ENCODE assay signal across 7 cellular contexts in genomic region chr20:36493801-36494114, GRCh38. TPM values are rescaled to one million over a fixed set of nuclear protein-coding genes. Genes with fewer than 3 reads are reported as not detected.
DNase-seq lines count a peak whose midpoint lies in the region; ATAC-seq and TF ChIP-seq lines count a peak whose summit lies in the region.

No MANE protein-coding gene starts in this region.

- in situ Hi-C loops in GM13977 (cut with MboI; ENCODE audit: low pct_unique_long_range_greater_than_20kb, low sequenced_read_pairs, unreplicated experiment), result no loop called here

- H3K36me3 ChIP-seq in MG63 (peaks cover 85% of the 10 kb centered on the region), colonic mucosa (peaks cover 6% of the 10 kb centered on the region), lung (ENCODE audit: control insufficient read depth in 2 of 2, insufficient read depth in 2 of 2, low read length in 2 of 2) (peaks cover 0 to 27% of the 10 kb centered on the region in 2 donors), thyroid gland (peaks cover 17 to 23% of the 10 kb centered on the region in 2 donors)

- ATAC-seq in lung (ENCODE audit: insufficient read depth, low FRiP score), result no peak
- ATAC-seq in GM18520 (IDR thresholded peaks at IDR 0.05; ENCODE audit: unreplicated experiment), result no peak

- H3K9me3 ChIP-seq in MG63, result no peaks in the 10 kb centered on the region
- no peaks in the 10 kb centered on the region for H3K9me3 ChIP-seq in colonic mucosa
- no peaks in the 10 kb centered on the region for H3K9me3 ChIP-seq in lung (ENCODE audit: control insufficient read depth in 2 of 2, insufficient read depth in 1 of 2, low read length in 1 of 2)
- H3K9me3 ChIP-seq in thyroid gland, result no peaks in the 10 kb centered on the region

- TF ChIP-seq POLR2A in thyroid gland (IDR thresholded peaks at IDR 0.05), result no peak

- no peak overlapping the region for H3K4me3 ChIP-seq in MG63
- H3K4me3 ChIP-seq in colonic mucosa, result no peak overlapping the region
- no peak overlapping the region for H3K4me3 ChIP-seq in lung
- H3K4me3 ChIP-seq in thyroid gland (replicated peaks in 1 of 3), result no peak overlapping the region

- H3K27me3 ChIP-seq in MG63, result no peaks in the 10 kb centered on the region
- H3K27me3 ChIP-seq in colonic mucosa, result no peaks in the 10 kb centered on the region
- H3K27me3 ChIP-seq in lung (ENCODE audit: control insufficient read depth, insufficient read depth), result no peaks in the 10 kb centered on the region
- no peaks in the 10 kb centered on the region for H3K27me3 ChIP-seq in thyroid gland

- 63 to 86% methylated on average over 7 of the region's 7 CpGs for WGBS in lung, 2 donors
- WGBS in thyroid gland, 2 donors, result 47% methylated on average over 7 of the region's 7 CpGs; no CpG with 5 or more reads in 1 of the 2 donors

- no peak overlapping the region for H3K27ac ChIP-seq in colonic mucosa
- peak overlapping the region in 1 of 2 donors; percentile 42 for H3K27ac ChIP-seq in lung (ENCODE audit: low read depth in 1 of 2, low read length in 1 of 2)
- peak overlapping the region; percentile 7 to 49 (median 44) for H3K27ac ChIP-seq in thyroid gland

- TF ChIP-seq CTCF in colonic mucosa (IDR thresholded peaks at IDR 0.05), result no peak
- no peak for TF ChIP-seq CTCF in lung (IDR thresholded peaks at IDR 0.05; ENCODE audit: control extremely low read depth, extremely low read depth)
- TF ChIP-seq CTCF in thyroid gland (IDR thresholded peaks at IDR 0.05), result no peak
- TF ChIP-seq CTCF in GM13977 (IDR thresholded peaks at IDR 0.05; ENCODE audit: extremely low read depth, insufficient read depth, missing control alignments), result no peak

- H3K4me1 ChIP-seq in colonic mucosa, result peaks cover 6% of the 10 kb centered on the region
- H3K4me1 ChIP-seq in lung (ENCODE audit: control insufficient read depth in 2 of 2, insufficient read depth in 2 of 2, low read length in 2 of 2), result peaks cover 0 to 22% of the 10 kb centered on the region in 2 donors
- peaks cover 25 to 30% of the 10 kb centered on the region in 2 donors for H3K4me1 ChIP-seq in thyroid gland

- intact Hi-C loops in colonic mucosa (cut with DNase I), result no loop called here
- intact Hi-C loops in thyroid gland (cut with DNase I), result no loop called here

- DNase-seq in MG63 (peak; percentile 83), colonic mucosa (peak; percentile 38), lung (ENCODE audit: low spot score) (peak; percentile 45), thyroid gland (peak; percentile 76 to 86), GM13977 (ENCODE audit: low spot score) (no peak)
- DNase-seq in activated CD4-positive, CD25-positive, alpha-beta regulatory T cell (lab: John Stamatoyannopoulos, UW), result no peak

- no peak overlapping the region for H3K9ac ChIP-seq in colonic mucosa (ENCODE audit: low read depth in 2 of 2, low read length in 2 of 2)

RNA-seq across cellular contexts. Expression of gene MYL9, which starts 47.6 kb away (rescaled TPM):
- total RNA-seq in MG63 (2014; rRNA removed; shearing (Covaris generic); ENCODE audit: low replicate concordance), result 1.3 TPM in 1 of 2 replicates, not detected in the other
- total RNA-seq in colonic mucosa, result 100 to 1,000 TPM in 1 of 2 donors, 10 to 100 TPM in 1; 49.3 to 582 TPM
- 100 to 1,000 TPM in 1 of 2 donors, 10 to 100 TPM in 1; 40.8 to 239 TPM for total RNA-seq in lung
- polyA plus RNA-seq in lung, result 100 to 1,000 TPM in 1 of 2 donors, 10 to 100 TPM in 1; 68.4 to 243 TPM
- 100 to 1,000 TPM in 1 of 4 donors, 10 to 100 TPM in 3; 60.9 to 161 (median 80.3) TPM for total RNA-seq in thyroid gland

Comparison
In these comparisons a context has a peak if more than half of its experiments do, and no peak if none do; other contexts are left out.
1. DNase-seq: peak in MG63 (single experiment), colonic mucosa (single experiment), lung (single experiment) and thyroid gland (2 of 2); none in GM13977 (single experiment) and activated CD4-positive, CD25-positive, alpha-beta regulatory T cell (0 of 4).
2. RNA of gene MYL9, which starts 47.6 kb away (total RNA-seq): 49.3 to 582 TPM in colonic mucosa, 40.8 to 239 TPM in lung and 60.9 to 161 TPM in thyroid gland; 1.3 TPM in MG63; every median in the first group is over 10 times any median in the second.